24 cellular contexts compared by ENCODE assay signal in the genomic region with DNA sequence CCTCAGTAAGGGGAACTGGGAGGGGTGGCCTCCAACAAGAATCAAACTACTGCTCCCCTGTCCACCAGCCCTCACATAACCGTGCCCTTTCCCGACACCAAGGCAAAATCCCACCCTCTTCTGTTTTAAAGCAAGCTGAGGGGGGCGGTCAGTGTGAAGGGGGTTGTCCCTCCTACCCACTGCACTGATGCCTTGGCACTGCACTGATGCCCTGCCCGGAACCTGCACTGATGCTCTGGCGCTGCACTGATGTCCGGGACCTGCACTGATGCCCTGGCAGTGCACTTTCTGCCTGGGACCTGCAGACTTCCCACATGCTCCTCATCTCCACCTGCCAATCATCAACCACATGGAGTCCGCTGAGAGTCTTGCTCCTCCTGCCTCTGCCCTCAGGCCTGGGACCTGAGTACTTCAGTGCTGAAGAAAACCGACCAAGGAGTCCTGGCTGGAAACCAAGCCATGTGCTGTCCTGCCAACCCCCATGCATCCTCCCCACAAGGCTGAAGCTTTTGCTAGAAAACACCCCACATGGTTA.
A peak's percentile ranks its signal among the peaks of the same experiment; 100 is the strongest.
DNase-seq lines count a peak whose midpoint lies in the region; ATAC-seq, FAIRE-seq and TF ChIP-seq lines count a peak whose summit lies in the region.
"Had no signal": no experiment of that assay in that cellular context is flagged by ENCODE, and none has a peak within 500 bp of the region (broad histone marks: within the 10 kb centered on the region; RNA-seq: fewer than 3 reads in every experiment).

No MANE protein-coding gene starts in this region.

- H2AK5ac ChIP-seq in H1 (ENCODE audit: low read depth, low read length), result no peak overlapping the region

- no peaks in the 10 kb centered on the region for H3K36me3 ChIP-seq in right atrium auricular region
- no peaks in the 10 kb centered on the region for H3K36me3 ChIP-seq in H1 (ENCODE audit: control insufficient read depth in 2 of 4, insufficient read depth in 4 of 4, low read length in 3 of 4)
- no peaks in the 10 kb centered on the region for H3K36me3 ChIP-seq in lung (ENCODE audit: control insufficient read depth in 2 of 2, insufficient read depth in 2 of 2, low read length in 2 of 2)
- H3K36me3 ChIP-seq: SJCRH30 had no signal

- peaks cover 0 to 4% of the 10 kb centered on the region in 2 donors for H3K4me1 ChIP-seq in right atrium auricular region
- H3K4me1 ChIP-seq in H1 (replicated peaks in 1 of 4; ENCODE audit: control insufficient read depth in 3 of 4, insufficient read depth in 4 of 4, low read length in 3 of 4), result no peaks in the 10 kb centered on the region
- no peaks in the 10 kb centered on the region for H3K4me1 ChIP-seq in lung (ENCODE audit: control insufficient read depth in 2 of 2, insufficient read depth in 2 of 2, low read length in 2 of 2)
- H3K4me1 ChIP-seq: SJCRH30 had no signal

- peak overlapping the region; percentile 6; the same call in 1 of the 2 replicates for H4K8ac ChIP-seq in H1 (ENCODE audit: extremely low read depth, insufficient read depth, low read length)

- TF ChIP-seq CTCF in right atrium auricular region (IDR thresholded peaks at IDR 0.05), result no peak
- no peak for TF ChIP-seq CTCF in H1 (IDR thresholded peaks at IDR 0.05; ENCODE audit: control extremely low read depth in 1 of 3, insufficient read depth in 1 of 3, low read depth in 1 of 3, low read length in 3 of 3)
- TF ChIP-seq CTCF in lung (IDR thresholded peaks at IDR 0.05; ENCODE audit: control extremely low read depth, extremely low read depth), result no peak
- no peak for TF ChIP-seq CTCF in type B pancreatic cell (conservative IDR thresholded peaks at IDR 0.05)

- H3K4me1 Mint-ChIP-seq in type B pancreatic cell (ENCODE audit: unreplicated experiment), result no peaks in the 10 kb centered on the region

- TF ChIP-seq EP300 in H1 (IDR thresholded peaks at IDR 0.05; ENCODE audit: borderline replicate concordance in 1 of 2, low read depth in 2 of 2, low read length in 2 of 2), result no peak

- no peak overlapping the region for H2BK12ac ChIP-seq in H1 (ENCODE audit: low read depth, low read length)

- ATAC-seq in Right ventricle myocardium inferior (no peak), lung (ENCODE audit: insufficient read depth, low FRiP score) (no peak), GM21528 (IDR thresholded peaks at IDR 0.05; ENCODE audit: low FRiP score, unreplicated experiment) (no peak), GM21447 (IDR thresholded peaks at IDR 0.05; ENCODE audit: unreplicated experiment) (no peak)
- ATAC-seq: HepG2, SK-N-SH treated with all-trans-retinoic acid at 6 μM for 48 hours had no signal

- H3K79me1 ChIP-seq in H1 (ENCODE audit: low read depth, low read length), result no peaks in the 10 kb centered on the region

- H4K5ac ChIP-seq in H1 (ENCODE audit: insufficient read length, low read depth, low read length), result no peak overlapping the region

- H4K20me1 ChIP-seq in H1 (replicated peaks in 1 of 2; ENCODE audit: control insufficient read depth in 1 of 2, insufficient read depth in 2 of 2, low read length in 2 of 2), result no peaks in the 10 kb centered on the region

- 85% methylated on average over 8 of the region's 8 CpGs; no CpG with 5 or more reads in 1 of the 2 experiments for WGBS in H1 (ENCODE audit: extremely low coverage in 1 of 2, insufficient coverage in 1 of 2, insufficient read length in 1 of 2, insufficient replicate concordance in 2 of 2, low coverage in 1 of 2, low lambda C conversion rate in 2 of 2, missing lambda C conversion rate in 1 of 2), 2 experiments
- WGBS in lung, 2 donors, result 85 to 88% methylated on average over 8 of the region's 8 CpGs

- DNase-seq in right atrium auricular region (ENCODE audit: low spot score), result peak; percentile 47
- no peak for DNase-seq in Right ventricle myocardium inferior (ENCODE audit: missing footprints)
- no peak for DNase-seq in H1 (ENCODE audit: low read depth in 1 of 2, low spot score in 2 of 2)
- DNase-seq in lung (ENCODE audit: low spot score), result peak; percentile 26
- DNase-seq in type B pancreatic cell (ENCODE audit: extremely low spot score, unreplicated experiment), result peak; percentile 47
- DNase-seq in putamen (ENCODE audit: low spot score), result no peak
- DNase-seq: CD8-positive, alpha-beta memory T cell; Karpas-422; NCI-H1092 treated with DMSO at 0.1 percent for 48 hours; NCI-H1436; NCI-H187; NCI-H2107; NCI-H524; NCI-H774; SJCRH30 had no signal

- POLR2A ChIA-PET in H1 (lab: Charles Lee; ENCODE audit: partially characterized antibody), result no interaction called here

- intact Hi-C loops in Right ventricle myocardium inferior (cut with DNase I), result no loop called here

- TF ChIP-seq RAD21 in H1 (IDR thresholded peaks at IDR 0.05 in 1 of 2, conservative IDR thresholded peaks at IDR 0.05 in 1 of 2; ENCODE audit: low read depth in 2 of 2, low read length in 2 of 2), result no peak

- TF ChIP-seq POLR2A in H1 (IDR thresholded peaks at IDR 0.05; ENCODE audit: control extremely low read depth in 1 of 2, low read depth in 2 of 2, low read length in 2 of 2), result no peak

- H3K27ac Mint-ChIP-seq in type B pancreatic cell, result no peak overlapping the region
- H3K27ac Mint-ChIP-seq: B cell; CD8-positive, alpha-beta memory T cell had no signal

- no peak overlapping the region for H3K14ac ChIP-seq in H1 (ENCODE audit: insufficient read length)

- H2AFZ ChIP-seq in H1 (ENCODE audit: low read length), result no peak overlapping the region

- CTCF ChIA-PET in H1 (lab: Charles Lee; ENCODE audit: partially characterized antibody), result interaction anchor here (0.7 to 3.4 kb wide), 9 partner anchors 132 to 535 kb away, joined by 3 to 14 read pairs (median 5); no protein-coding TSS in a partner anchor

- H3K23me2 ChIP-seq in H1 (ENCODE audit: low read depth, low read length), result no peaks in the 10 kb centered on the region

- no peak overlapping the region for H2BK15ac ChIP-seq in H1 (ENCODE audit: low read length)

- no peak overlapping the region for H2BK5ac ChIP-seq in H1 (ENCODE audit: low read depth, low read length)

- no peak overlapping the region for H3K4me3 ChIP-seq in right atrium auricular region
- H3K4me3 ChIP-seq in H1 (ENCODE audit: extremely low read depth in 1 of 4, insufficient read depth in 2 of 4, low read depth in 3 of 4, low read length in 4 of 4), result no peak overlapping the region
- no peak overlapping the region for H3K4me3 ChIP-seq in lung
- H3K4me3 ChIP-seq: SJCRH30 had no signal

- H3K9me3 Mint-ChIP-seq in type B pancreatic cell, result no peaks in the 10 kb centered on the region
- H3K9me3 Mint-ChIP-seq: CD8-positive, alpha-beta memory T cell had no signal

- H3K36me3 Mint-ChIP-seq in type B pancreatic cell, result no peaks in the 10 kb centered on the region
- H3K36me3 Mint-ChIP-seq: CD8-positive, alpha-beta memory T cell had no signal

- H3K23ac ChIP-seq in H1 (ENCODE audit: insufficient read length), result no peak overlapping the region

- H3K4me2 ChIP-seq in H1 (ENCODE audit: insufficient read depth in 1 of 2, low read depth in 2 of 2, low read length in 2 of 2), result no peak overlapping the region

- H2BK20ac ChIP-seq in H1 (ENCODE audit: low read length), result no peak overlapping the region

- H3K27me3 ChIP-seq in right atrium auricular region (no peaks in the 10 kb centered on the region), H1 (replicated peaks in 1 of 4; ENCODE audit: control insufficient read depth in 3 of 4, extremely low read depth in 1 of 4, insufficient read depth in 3 of 4, low read length in 3 of 4) (peaks cover 0 to 9% (median 3%) of the 10 kb centered on the region in 4 experiments; a peak in 5 of 7 replicates), lung (ENCODE audit: control insufficient read depth, insufficient read depth) (no peaks in the 10 kb centered on the region)
- H3K27me3 ChIP-seq: SJCRH30 had no signal

- no peak overlapping the region for H3K27ac ChIP-seq in right atrium auricular region
- no peak overlapping the region for H3K27ac ChIP-seq in H1 (ENCODE audit: low read depth, low read length)
- no peak overlapping the region for H3K27ac ChIP-seq in lung (ENCODE audit: low read depth in 1 of 2, low read length in 1 of 2)
- H3K27ac ChIP-seq: C4-2B, SJCRH30 had no signal

- peak overlapping the region; percentile 28 for H3K4me3 Mint-ChIP-seq in type B pancreatic cell
- H3K4me3 Mint-ChIP-seq: B cell; CD8-positive, alpha-beta memory T cell had no signal

- H3K9me3 ChIP-seq in right atrium auricular region, result no peaks in the 10 kb centered on the region
- no peaks in the 10 kb centered on the region for H3K9me3 ChIP-seq in H1 (ENCODE audit: insufficient read depth in 2 of 2, low read depth in 1 of 2, low read length in 1 of 2)
- no peaks in the 10 kb centered on the region for H3K9me3 ChIP-seq in lung (ENCODE audit: control insufficient read depth in 2 of 2, insufficient read depth in 1 of 2, low read length in 1 of 2)
- H3K9me3 ChIP-seq: SJCRH30 had no signal

- no peak overlapping the region for H3K4ac ChIP-seq in H1 (replicated peaks; ENCODE audit: insufficient read length, low read depth, low read length)

- no peak overlapping the region for H3K9ac ChIP-seq in H1 (replicated peaks in 1 of 4; ENCODE audit: extremely low read depth in 1 of 4, low read depth in 3 of 4, low read length in 3 of 4)

- H4K91ac ChIP-seq in H1 (replicated peaks; ENCODE audit: insufficient read length, low read length), result no peak overlapping the region

- H3K18ac ChIP-seq in H1 (ENCODE audit: extremely low read depth, low read length), result no peak overlapping the region

- H3K27me3 Mint-ChIP-seq in type B pancreatic cell, result peaks cover 57% of the 10 kb centered on the region

- H2BK120ac ChIP-seq in H1 (replicated peaks; ENCODE audit: low read depth, low read length), result no peak overlapping the region

- no peak overlapping the region for H3K56ac ChIP-seq in H1 (replicated peaks; ENCODE audit: insufficient read length, low read depth, low read length)

- no peak for FAIRE-seq in H1 (lab: Jason Lieb, UNC)
- FAIRE-seq: G401.6, H54, HepG2, RCC 7860 had no signal

- no peaks in the 10 kb centered on the region for H3K79me2 ChIP-seq in H1 (ENCODE audit: control insufficient read depth in 1 of 2, insufficient read depth in 2 of 2, low read length in 2 of 2)

TF ChIP-seq in H1, 55 proteins besides CTCF, POLR2A, EP300 and RAD21 (continues in another document):
- TF ChIP-seq KDM5A (IDR thresholded peaks at IDR 0.05; ENCODE audit: low read length), result no peak
- TF ChIP-seq SIN3A (conservative IDR thresholded peaks at IDR 0.05 in 1 of 2, IDR thresholded peaks at IDR 0.05 in 1 of 2; ENCODE audit: low read depth in 1 of 2, low read length in 2 of 2), result no peak
- TF ChIP-seq SRF (IDR thresholded peaks at IDR 0.05; ENCODE audit: low read depth, low read length), result no peak
- TF ChIP-seq BCL11A (IDR thresholded peaks at IDR 0.05; ENCODE audit: low read depth in 2 of 2, low read length in 2 of 2), result no peak
- no peak for TF ChIP-seq ATF3 (IDR thresholded peaks at IDR 0.05; ENCODE audit: insufficient read depth, low read depth, low read length)
- no peak for TF ChIP-seq SP4 (IDR thresholded peaks at IDR 0.05; ENCODE audit: low read length)
- TF ChIP-seq JUN (IDR thresholded peaks at IDR 0.05; ENCODE audit: low read depth, low read length), result no peak

Comparison
In these comparisons a context has a peak if more than half of its experiments do, and no peak if none do; other contexts are left out.
1. DNase-seq: peak in right atrium auricular region (single experiment), lung (single experiment) and type B pancreatic cell (single experiment); none in Right ventricle myocardium inferior (single experiment), H1 (0 of 2) and putamen (single experiment).